ENCODE assay signal across 8 cellular contexts in the genomic region with DNA sequence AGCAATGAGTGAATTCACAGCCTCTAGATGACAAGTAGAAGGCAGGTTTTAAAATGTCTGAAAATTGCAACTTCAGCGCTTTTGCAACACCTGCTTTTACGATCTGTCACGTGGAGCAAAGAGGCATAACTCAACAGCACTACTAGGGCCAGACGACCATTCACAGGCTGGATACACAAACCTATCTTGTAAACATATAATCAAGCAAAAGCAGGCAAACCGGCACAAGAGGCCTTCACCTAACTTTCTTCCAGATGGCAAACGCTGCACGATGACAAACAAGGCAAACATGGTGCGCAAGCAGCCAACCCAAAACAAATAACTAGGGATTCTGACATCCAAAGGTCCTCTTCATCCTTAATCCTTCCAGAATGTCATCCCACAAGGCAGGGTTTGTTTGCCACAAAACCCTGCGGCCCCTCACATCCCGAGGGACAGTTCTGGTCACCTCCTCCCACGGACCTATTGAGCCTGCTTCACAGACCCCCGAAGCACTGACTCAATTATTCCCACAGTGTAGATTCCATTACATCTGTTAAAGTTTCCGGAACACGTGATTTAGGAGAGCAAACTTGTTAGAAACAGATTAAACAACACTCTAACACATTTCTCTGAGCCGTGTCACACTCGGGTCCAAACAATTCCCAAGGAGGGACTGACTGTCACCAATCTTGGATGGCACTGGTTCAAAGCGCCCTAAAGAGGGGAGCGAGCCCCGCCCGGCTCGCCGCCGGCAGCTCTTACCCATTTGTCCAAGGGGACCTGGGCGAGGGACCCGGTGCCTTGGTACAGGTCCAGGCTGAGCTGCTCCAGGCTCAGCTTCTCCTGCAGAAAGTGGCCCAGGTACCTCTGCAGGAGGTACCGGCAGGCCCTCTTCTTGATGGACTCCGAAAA.
A peak's percentile ranks its signal among the peaks of the same experiment; 100 is the strongest.
DNase-seq lines count a peak whose midpoint lies in the region; TF ChIP-seq lines count a peak whose summit lies in the region.

No MANE protein-coding gene starts in this region.

- peaks cover 46% of the 10 kb centered on the region for H3K4me1 Mint-ChIP-seq in nephron progenitor cell

- H3K9me3 Mint-ChIP-seq in nephron progenitor cell: no peaks in the 10 kb centered on the region

- intact Hi-C loops in tibial artery (cut with DNase I; ENCODE audit: low total_unique reads): loop anchor here (2.0 kb wide), 1 partner anchor 140 kb away; the partner anchor contains the start of gene PAPOLA

- no peaks in the 10 kb centered on the region for H3K27me3 ChIP-seq in HL-60 (ENCODE audit: insufficient read depth, poor library complexity, severe bottlenecking)
- no peaks in the 10 kb centered on the region for H3K27me3 ChIP-seq in tibial artery

- peak overlapping the region; percentile 80 for H3K27ac ChIP-seq in HL-60 (replicated peaks)
- peak overlapping the region; percentile 92 for H3K27ac ChIP-seq in tibial artery

- H3K36me3 ChIP-seq in tibial artery: no peaks in the 10 kb centered on the region

- H3K9me3 ChIP-seq in tibial artery: no peaks in the 10 kb centered on the region

- TF ChIP-seq CTCF in HL-60 (IDR thresholded peaks at IDR 0.05; ENCODE audit: insufficient read depth, low read length) (no peak), nephron progenitor cell (IDR thresholded peaks at IDR 0.05) (no peak), tibial artery (IDR thresholded peaks at IDR 0.05) (no peak)

- peaks cover 0 to 45% (median 19%) of the 10 kb centered on the region in 4 donors for H3K4me1 ChIP-seq in tibial artery

- peak overlapping the region; percentile 87 for H3K27ac Mint-ChIP-seq in nephron progenitor cell

- DNase-seq in Ammon's horn (ENCODE audit: low spot score) (peak; percentile 43), GM19238 (ENCODE audit: insufficient read length, low spot score) (peak; percentile 22), HL-60 (ENCODE audit: low read depth in 1 of 2, low spot score in 1 of 2) (peak; percentile 35 to 77), OCI-M1 (lab: John Stamatoyannopoulos, UW) (peak; percentile 58), activated T-helper 1 cell treated with Interleukin-2 at 50 U/mL for 16 hours (ENCODE audit: low read depth) (peak; percentile 15), fibroblast of peridontal ligament (ENCODE audit: extremely low read depth) (peak; percentile 38), nephron progenitor cell (peak; percentile 18), tibial artery (peak; percentile 28 to 72)

- peaks cover under 1% of the 10 kb centered on the region for H3K36me3 Mint-ChIP-seq in nephron progenitor cell (ENCODE audit: low read depth)

- H3K4me3 Mint-ChIP-seq in nephron progenitor cell: peak overlapping the region; percentile 92

- peak overlapping the region; percentile 91 for H3K4me3 ChIP-seq in HL-60 (replicated peaks; ENCODE audit: insufficient read depth, low read length)
- peak overlapping the region; percentile 94 to 95 for H3K4me3 ChIP-seq in tibial artery

- no peaks in the 10 kb centered on the region for H3K27me3 Mint-ChIP-seq in nephron progenitor cell (ENCODE audit: low read depth, poor library complexity)

Comparison
In these comparisons a context has a peak if more than half of its experiments do, and no peak if none do; other contexts are left out.
1. Peak in every context shown above with its lines: DNase-seq, H3K4me3 ChIP-seq and H3K27ac ChIP-seq.